Comparison of ENCODE assay signal across 1 cellular context in genomic region chr17:76512366-76513305, GRCh38.
TF ChIP-seq lines count a peak whose summit lies in the region.

No MANE protein-coding gene starts in this region.

TF ChIP-seq in HEK293, 187 proteins besides CTCF, POLR2A, EP300 and RAD21:
- TF ChIP-seq BCL6B (tag by site-specific recombination; IDR thresholded peaks at IDR 0.05): no peak
- no peak for TF ChIP-seq ZNF558 (tag by site-specific recombination; IDR thresholded peaks at IDR 0.05)
- peak; percentile 64 for TF ChIP-seq ZNF341 (tag by site-specific recombination; IDR thresholded peaks at IDR 0.05; ENCODE audit: low read depth)
- no peak for TF ChIP-seq ZNF350 (tag by site-specific recombination; IDR thresholded peaks at IDR 0.05)
- no peak for TF ChIP-seq ZEB2 (tag by site-specific recombination; IDR thresholded peaks at IDR 0.05)
- TF ChIP-seq ZNF530 (tag by site-specific recombination; IDR thresholded peaks at IDR 0.05; ENCODE audit: low read depth): no peak
- TF ChIP-seq ZNF837 (tag by site-specific recombination; IDR thresholded peaks at IDR 0.05): no peak
- 0 out of 2 replicates have a peak, but pooled peaks have one; percentile 21 for TF ChIP-seq ZBTB48 (tag by site-specific recombination; IDR thresholded peaks at IDR 0.05)
